8 cellular contexts compared by ENCODE assay signal in the genomic region with DNA sequence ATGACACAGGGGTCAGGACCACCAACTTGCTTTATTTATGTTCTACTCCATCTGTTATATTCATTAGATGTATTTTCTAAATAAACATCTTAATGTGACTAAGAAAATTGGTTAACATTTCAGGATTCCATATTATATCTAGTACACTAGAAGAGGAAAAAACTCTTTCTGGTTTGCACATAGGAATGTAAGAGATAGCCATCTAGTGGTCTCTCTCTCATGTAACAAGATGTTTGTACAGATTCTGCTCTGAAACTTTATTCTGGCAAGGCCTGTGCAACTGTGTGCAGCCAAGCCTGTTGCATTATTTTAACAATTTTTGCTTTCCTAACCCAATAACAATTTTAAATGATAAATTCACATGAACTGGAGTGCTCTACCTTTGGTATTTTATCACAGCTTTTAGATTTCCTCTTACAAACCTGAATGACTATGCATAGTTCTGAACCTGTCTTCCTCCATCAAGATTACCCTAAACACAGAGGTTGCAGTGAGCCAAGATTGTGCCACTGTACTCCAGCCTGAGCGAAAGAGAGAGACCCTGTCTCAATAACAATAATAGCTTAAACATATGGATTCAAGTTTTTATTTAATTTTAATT.
DNase-seq lines count a peak whose midpoint lies in the region; ATAC-seq, FAIRE-seq and TF ChIP-seq lines count a peak whose summit lies in the region.

No MANE protein-coding gene starts in this region.

- peak; percentile 19 for DNase-seq in SIG-M5 treated with dmso at 0.1 percent for 504 hours (lab: John Stamatoyannopoulos, UW; ENCODE audit: unreplicated experiment)
- no peak for DNase-seq in SIG-M5 (lab: John Stamatoyannopoulos, UW)
- DNase-seq in HTR-8/SVneo (ENCODE audit: insufficient read length, low spot score), result peak; percentile 32
- peak; percentile 39 for DNase-seq in astrocyte of the hippocampus (ENCODE audit: low read depth, low spot score)
- no peak for DNase-seq in left lung
- DNase-seq in NK-92 treated with Interleukin-12 subunit alpha and Interleukin-12 subunit beta, amount 100 ng/mL, for 24 hours (lab: John Stamatoyannopoulos, UW), result no peak
- no peak for DNase-seq in stimulated activated CD4-positive, alpha-beta T cell treated with anti-CD3 and anti-CD28 coated beads, Interleukin-4, amount 100 ng/mL, for 24 hours
- no peak for DNase-seq in NCI-H1092 (lab: John Stamatoyannopoulos, UW)

- H3K4me3 ChIP-seq in left lung, result no peak overlapping the region

- intact Hi-C loops in left lung (cut with DNase I), result no loop called here

- no peak overlapping the region for H3K27ac ChIP-seq in left lung

- peak; percentile 67 for ATAC-seq in left lung

- no peaks in the 10 kb centered on the region for H3K9me3 ChIP-seq in left lung

- H3K4me1 ChIP-seq in left lung, result peaks cover 0 to 4% of the 10 kb centered on the region in 2 donors

- peak in 1 of 2 donors; percentile 16 for TF ChIP-seq CTCF in left lung (IDR thresholded peaks at IDR 0.05)

- FAIRE-seq in HTR-8/SVneo (lab: Jason Lieb, UNC), result no peak

- H3K36me3 ChIP-seq in left lung, result peaks cover 0 to 4% of the 10 kb centered on the region in 2 donors

- no peaks in the 10 kb centered on the region for H3K27me3 ChIP-seq in left lung

Comparison
In these comparisons a context has a peak if more than half of its experiments do, and no peak if none do; other contexts are left out.
1. DNase-seq: peak in SIG-M5 treated with dmso at 0.1 percent for 504 hours (single experiment), HTR-8/SVneo (single experiment) and astrocyte of the hippocampus (single experiment); none in SIG-M5 (single experiment), left lung (0 of 2), NK-92 treated with Interleukin-12 subunit alpha and Interleukin-12 subunit beta, amount 100 ng/mL, for 24 hours (single experiment), stimulated activated CD4-positive, alpha-beta T cell treated with anti-CD3 and anti-CD28 coated beads, Interleukin-4, amount 100 ng/mL, for 24 hours (single experiment) and NCI-H1092 (single experiment).